9 cellular contexts compared by ENCODE assay signal in the genomic region with DNA sequence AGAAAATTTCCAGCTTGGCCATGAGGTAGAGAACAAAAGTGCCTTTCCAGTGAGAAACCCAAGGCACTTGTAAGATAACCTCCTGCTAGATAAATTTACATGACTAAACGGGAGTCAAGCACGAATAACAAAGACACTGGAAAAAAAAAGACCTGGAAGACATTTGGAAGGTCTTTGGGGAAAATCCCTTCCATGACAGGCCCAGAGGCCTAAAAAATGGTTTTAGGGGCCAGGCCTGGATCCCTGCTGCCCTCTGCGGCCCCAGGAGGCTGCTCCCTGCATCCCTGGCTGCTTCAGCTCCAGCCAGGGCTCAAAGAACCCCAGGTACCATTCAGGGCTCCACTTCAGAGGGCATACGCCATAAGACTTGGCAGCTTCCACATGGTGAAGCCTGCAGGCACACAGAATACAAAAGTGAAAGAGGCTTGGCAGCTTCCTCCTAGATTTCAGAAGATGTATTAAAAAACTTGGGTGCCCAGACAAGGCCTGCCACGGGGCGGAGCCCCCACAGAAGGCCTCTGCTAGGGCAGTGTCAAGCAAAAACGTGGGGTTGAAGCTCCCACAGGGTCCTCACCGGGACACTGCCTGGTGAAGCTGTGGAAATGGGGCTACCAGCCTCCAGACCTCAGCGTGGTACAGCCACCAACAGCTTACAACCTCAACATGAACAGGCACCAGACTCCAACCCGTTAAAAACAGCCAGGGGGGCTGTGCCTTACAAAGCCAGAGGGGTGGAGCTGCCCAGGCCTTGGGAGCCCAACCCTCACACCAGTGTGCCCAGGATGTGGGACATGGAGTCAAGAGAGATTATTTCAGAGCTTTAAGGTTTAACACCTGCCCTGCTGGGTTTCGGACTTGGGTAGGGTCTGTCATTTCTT.
A peak's percentile ranks its signal among the peaks of the same experiment; 100 is the strongest.
DNase-seq lines count a peak whose midpoint lies in the region; ATAC-seq and TF ChIP-seq lines count a peak whose summit lies in the region.
"Had no signal": no experiment of that assay in that cellular context is flagged by ENCODE, and none has a peak within 500 bp of the region (broad histone marks: within the 10 kb centered on the region; RNA-seq: fewer than 3 reads in every experiment).

No MANE protein-coding gene starts in this region.

- H3K79me2 ChIP-seq in neural progenitor cell (ENCODE audit: low read depth) = peaks cover 54% of the 10 kb centered on the region

- no peaks in the 10 kb centered on the region for H3K9me3 ChIP-seq in neural progenitor cell (ENCODE audit: low read depth)
- H3K9me3 ChIP-seq in uterus = no peaks in the 10 kb centered on the region

- H2AFZ ChIP-seq in neural progenitor cell (replicated peaks) = no peak overlapping the region

- H3K4me3 ChIP-seq in neural progenitor cell = peak overlapping the region; percentile 21
- no peak overlapping the region for H3K4me3 ChIP-seq in uterus

- H3F3A ChIP-seq in neural progenitor cell (ENCODE audit: low read depth) = peaks cover 31% of the 10 kb centered on the region

- peaks cover 53% of the 10 kb centered on the region for H3K4me1 ChIP-seq in neural progenitor cell
- no peaks in the 10 kb centered on the region for H3K4me1 ChIP-seq in uterus

- peak overlapping the region; percentile 85 for H3K27ac ChIP-seq in neural progenitor cell
- H3K27ac ChIP-seq in uterus = no peak overlapping the region
- H3K27ac ChIP-seq: brain microvascular endothelial cell had no signal

- ATAC-seq in GM18498 (IDR thresholded peaks at IDR 0.05; ENCODE audit: unreplicated experiment) = peak; percentile 63
- peak; percentile 82 for ATAC-seq in activated naive CD8-positive, alpha-beta T cell treated with anti-CD3 and anti-CD28 coated beads, Interleukin-2, amount 10 ng/mL, durations not matched to agents 7 days and 5 days (ENCODE audit: low read depth)
- no peak for ATAC-seq in left colon

- peak overlapping the region; percentile 33 for H3K4me3 Mint-ChIP-seq in activated naive CD8-positive, alpha-beta T cell treated with anti-CD3 and anti-CD28 coated beads, Interleukin-2, amount 10 ng/mL, durations not matched to agents 7 days and 5 days
- no peak overlapping the region for H3K4me3 Mint-ChIP-seq in neural progenitor cell

- H3K4me1 Mint-ChIP-seq in activated naive CD8-positive, alpha-beta T cell treated with anti-CD3 and anti-CD28 coated beads, Interleukin-2, amount 10 ng/mL, durations not matched to agents 7 days and 5 days = peaks cover 18% of the 10 kb centered on the region
- H3K4me1 Mint-ChIP-seq in neural progenitor cell = peaks cover 51% of the 10 kb centered on the region

- H3K27ac Mint-ChIP-seq in activated naive CD8-positive, alpha-beta T cell treated with anti-CD3 and anti-CD28 coated beads, Interleukin-2, amount 10 ng/mL, durations not matched to agents 7 days and 5 days = peak overlapping the region; percentile 63
- H3K27ac Mint-ChIP-seq in neural progenitor cell = no peak overlapping the region

- TF ChIP-seq CTCF in neural progenitor cell (IDR thresholded peaks at IDR 0.05) (no peak), uterus (IDR thresholded peaks at IDR 0.05) (no peak)

- DNase-seq in MV-4-11 (lab: John Stamatoyannopoulos, UW) = peak; percentile 4
- peak; percentile 53 for DNase-seq in activated naive CD8-positive, alpha-beta T cell treated with anti-CD3 and anti-CD28 coated beads, Interleukin-2, amount 10 ng/mL, durations not matched to agents 7 days and 5 days
- DNase-seq in neural progenitor cell (ENCODE audit: low spot score) = peak; percentile 57
- DNase-seq in D341Med (ENCODE audit: low spot score) = no peak
- DNase-seq in left colon = no peak
- no peak for DNase-seq in hypothalamus (lab: John Stamatoyannopoulos, UW)
- DNase-seq in uterus = no peak
- DNase-seq: brain microvascular endothelial cell had no signal

- H3K36me3 Mint-ChIP-seq in activated naive CD8-positive, alpha-beta T cell treated with anti-CD3 and anti-CD28 coated beads, Interleukin-2, amount 10 ng/mL, durations not matched to agents 7 days and 5 days = peaks cover 4% of the 10 kb centered on the region
- peaks cover 4% of the 10 kb centered on the region for H3K36me3 Mint-ChIP-seq in neural progenitor cell

- no peaks in the 10 kb centered on the region for H3K27me3 Mint-ChIP-seq in activated naive CD8-positive, alpha-beta T cell treated with anti-CD3 and anti-CD28 coated beads, Interleukin-2, amount 10 ng/mL, durations not matched to agents 7 days and 5 days
- peaks cover 6% of the 10 kb centered on the region for H3K27me3 Mint-ChIP-seq in neural progenitor cell (ENCODE audit: insufficient read depth, low read depth)

- H4K20me1 ChIP-seq in neural progenitor cell (ENCODE audit: low read depth) = peaks cover 74% of the 10 kb centered on the region

- no peaks in the 10 kb centered on the region for H3K9me3 Mint-ChIP-seq in activated naive CD8-positive, alpha-beta T cell treated with anti-CD3 and anti-CD28 coated beads, Interleukin-2, amount 10 ng/mL, durations not matched to agents 7 days and 5 days
- H3K9me3 Mint-ChIP-seq in neural progenitor cell = no peaks in the 10 kb centered on the region

- intact Hi-C loops in left colon (cut with DNase I, micrococcal nuclease) = no loop called here
- intact Hi-C loops in uterus (cut with DNase I; ENCODE audit: low total_unique reads) = no loop called here

- H3K27me3 ChIP-seq in neural progenitor cell (no peaks in the 10 kb centered on the region), uterus (no peaks in the 10 kb centered on the region)
- H3K27me3 ChIP-seq: brain microvascular endothelial cell had no signal

- no peak for TF ChIP-seq POLR2A in uterus (IDR thresholded peaks at IDR 0.05)

- peak overlapping the region; percentile 68 for H3K4me2 ChIP-seq in neural progenitor cell

- no peak overlapping the region for H3K9ac ChIP-seq in neural progenitor cell

- POLR2A ChIA-PET in activated naive CD8-positive, alpha-beta T cell treated with anti-CD3 and anti-CD28 coated beads, Interleukin-2, amount 10 ng/mL, durations not matched to agents 7 days and 5 days (lab: Charles Lee) = interaction anchor here (0.6 to 1.7 kb wide), 4 partner anchors 17 to 299 kb away, joined by 3 to 5 read pairs (median 4); no protein-coding TSS in a partner anchor

- H3K36me3 ChIP-seq in neural progenitor cell = no peaks in the 10 kb centered on the region
- H3K36me3 ChIP-seq in uterus = no peaks in the 10 kb centered on the region
- H3K36me3 ChIP-seq: brain microvascular endothelial cell had no signal

Comparison
In these comparisons a context has a peak if more than half of its experiments do, and no peak if none do; other contexts are left out.
1. DNase-seq: peak in MV-4-11 (single experiment), activated naive CD8-positive, alpha-beta T cell treated with anti-CD3 and anti-CD28 coated beads, Interleukin-2, amount 10 ng/mL, durations not matched to agents 7 days and 5 days (single experiment) and neural progenitor cell (single experiment); none in D341Med (single experiment), left colon (0 of 2), hypothalamus (0 of 51) and uterus (0 of 2).